ENCODE assay signal across 1 cellular context in genomic region chr16:84461029-84461415, GRCh38.
TF ChIP-seq lines count a peak whose summit lies in the region.

No MANE protein-coding gene starts in this region.

TF ChIP-seq in IMR-90, 13 proteins besides CTCF, POLR2A, EP300 and RAD21:
- TF ChIP-seq CEBPB (IDR thresholded peaks at IDR 0.05; ENCODE audit: low read depth, low read length) (no peak), ELK1 (IDR thresholded peaks at IDR 0.05; ENCODE audit: borderline replicate concordance, low read depth, low read length) (no peak), CHD1 (IDR thresholded peaks at IDR 0.05; ENCODE audit: low read depth, low read length) (no peak), MAFK (IDR thresholded peaks at IDR 0.05; ENCODE audit: low read depth, low read length) (no peak), FOS (IDR thresholded peaks at IDR 0.05; ENCODE audit: low read depth, low read length) (no peak), BHLHE40 (IDR thresholded peaks at IDR 0.05; ENCODE audit: low read depth, low read length) (no peak)
